In genomic region chr3:71232175-71232679, GRCh38 we compare ENCODE assay signal across 16 cellular contexts.
DNase-seq lines count a peak whose midpoint lies in the region; ATAC-seq and TF ChIP-seq lines count a peak whose summit lies in the region.
"Had no signal": no experiment of that assay in that cellular context is flagged by ENCODE, and none has a peak within 500 bp of the region (broad histone marks: within the 10 kb centered on the region; RNA-seq: fewer than 3 reads in every experiment).

No MANE protein-coding gene starts in this region.

- no peaks in the 10 kb centered on the region for H3K27me3 Mint-ChIP-seq in activated CD4-positive, alpha-beta memory T cell treated with anti-CD3 and anti-CD28 coated beads for 36 hours
- H3K27me3 Mint-ChIP-seq in activated CD4-positive, alpha-beta memory T cell treated with anti-CD3 and anti-CD28 coated beads, Interleukin-2, amount 10 ng/mL, durations not matched to agents 7 days and 5 days: peaks cover 10% of the 10 kb centered on the region
- H3K27me3 Mint-ChIP-seq in T-cell: no peaks in the 10 kb centered on the region
- no peaks in the 10 kb centered on the region for H3K27me3 Mint-ChIP-seq in activated naive CD8-positive, alpha-beta T cell treated with anti-CD3 and anti-CD28 coated beads, Interleukin-2, amount 50 U/mL, for 24 hours
- no peaks in the 10 kb centered on the region for H3K27me3 Mint-ChIP-seq in stimulated activated memory B cell treated with anti-CD40 and anti-IgM and Interleukin-4, amounts not matched to agents 10 μg/mL and 1 μg/mL and 100 μg/mL, for 72 hours

- no peak overlapping the region for H2BK5ac ChIP-seq in neuronal stem cell (ENCODE audit: low read length)

- CTCF ChIA-PET in activated CD4-positive, alpha-beta memory T cell treated with anti-CD3 and anti-CD28 coated beads for 36 hours (lab: Charles Lee): no interaction called here
- CTCF ChIA-PET in activated CD4-positive, alpha-beta memory T cell treated with anti-CD3 and anti-CD28 coated beads, Interleukin-2, amount 10 ng/mL, durations not matched to agents 7 days and 5 days (lab: Charles Lee): no interaction called here
- CTCF ChIA-PET in T-cell (lab: Charles Lee): no interaction called here

- no peak overlapping the region for H2AFZ ChIP-seq in neuronal stem cell (ENCODE audit: low read length)
- H2AFZ ChIP-seq in smooth muscle cell (ENCODE audit: low read depth): no peak overlapping the region

- no CpG with 5 or more reads among the region's 3 CpGs for WGBS in neuronal stem cell (ENCODE audit: extremely low coverage in 2 of 2, insufficient read length in 2 of 2, insufficient replicate concordance in 1 of 2), 2 donors
- WGBS in smooth muscle cell (ENCODE audit: low lambda C conversion rate): 63% methylated on average over 3 of the region's 3 CpGs
- 95% methylated on average over 3 of the region's 3 CpGs for WGBS in esophagus muscularis mucosa

- H3K4me3 ChIP-seq in neuronal stem cell (ENCODE audit: low read length in 2 of 2) (no peak overlapping the region), smooth muscle cell (no peak overlapping the region), esophagus muscularis mucosa (no peak overlapping the region)
- H3K4me3 ChIP-seq: HAP-1, Peyer's patch had no signal

- no peak overlapping the region for H2BK12ac ChIP-seq in neuronal stem cell (ENCODE audit: low read length)

- no peak overlapping the region for H2BK120ac ChIP-seq in neuronal stem cell (ENCODE audit: low read depth, low read length)

- no peaks in the 10 kb centered on the region for H3K27me3 ChIP-seq in neuronal stem cell (ENCODE audit: control insufficient read depth in 3 of 3, insufficient read depth in 3 of 3, low read depth in 1 of 3, low read length in 3 of 3)
- no peaks in the 10 kb centered on the region for H3K27me3 ChIP-seq in smooth muscle cell (ENCODE audit: low read depth)
- no peaks in the 10 kb centered on the region for H3K27me3 ChIP-seq in esophagus muscularis mucosa
- H3K27me3 ChIP-seq: Peyer's patch had no signal

- no peak overlapping the region for H3K23ac ChIP-seq in neuronal stem cell (ENCODE audit: low read depth, low read length, poor library complexity)

- H3K27ac ChIP-seq in neuronal stem cell (replicated peaks; ENCODE audit: low read length): no peak overlapping the region
- no peak overlapping the region for H3K27ac ChIP-seq in smooth muscle cell (ENCODE audit: low read depth)
- H3K27ac ChIP-seq in esophagus muscularis mucosa (replicated peaks in 1 of 4): no peak overlapping the region
- H3K27ac ChIP-seq: C4-2B, Peyer's patch had no signal

- no peaks in the 10 kb centered on the region for H3K9me3 ChIP-seq in neuronal stem cell (replicated peaks in 1 of 2; ENCODE audit: control insufficient read depth in 2 of 2, insufficient read depth in 1 of 2, low read depth in 1 of 2, low read length in 2 of 2)
- no peaks in the 10 kb centered on the region for H3K9me3 ChIP-seq in smooth muscle cell (replicated peaks; ENCODE audit: low read depth)
- H3K9me3 ChIP-seq in esophagus muscularis mucosa: no peaks in the 10 kb centered on the region
- H3K9me3 ChIP-seq: HAP-1, Peyer's patch had no signal

- H3K9me3 Mint-ChIP-seq in activated CD4-positive, alpha-beta memory T cell treated with anti-CD3 and anti-CD28 coated beads for 36 hours: no peaks in the 10 kb centered on the region
- H3K9me3 Mint-ChIP-seq in activated CD4-positive, alpha-beta memory T cell treated with anti-CD3 and anti-CD28 coated beads, Interleukin-2, amount 10 ng/mL, durations not matched to agents 7 days and 5 days: no peaks in the 10 kb centered on the region
- no peaks in the 10 kb centered on the region for H3K9me3 Mint-ChIP-seq in T-cell
- no peaks in the 10 kb centered on the region for H3K9me3 Mint-ChIP-seq in activated naive CD8-positive, alpha-beta T cell treated with anti-CD3 and anti-CD28 coated beads, Interleukin-2, amount 50 U/mL, for 24 hours
- peaks cover 3% of the 10 kb centered on the region for H3K9me3 Mint-ChIP-seq in stimulated activated memory B cell treated with anti-CD40 and anti-IgM and Interleukin-4, amounts not matched to agents 10 μg/mL and 1 μg/mL and 100 μg/mL, for 72 hours

- peak overlapping the region; percentile 71 for H3K27ac Mint-ChIP-seq in activated CD4-positive, alpha-beta memory T cell treated with anti-CD3 and anti-CD28 coated beads for 36 hours
- H3K27ac Mint-ChIP-seq in activated CD4-positive, alpha-beta memory T cell treated with anti-CD3 and anti-CD28 coated beads, Interleukin-2, amount 10 ng/mL, durations not matched to agents 7 days and 5 days: no peak overlapping the region
- H3K27ac Mint-ChIP-seq in T-cell: peak overlapping the region; percentile 53 to 59
- H3K27ac Mint-ChIP-seq in activated naive CD8-positive, alpha-beta T cell treated with anti-CD3 and anti-CD28 coated beads, Interleukin-2, amount 50 U/mL, for 24 hours: peak overlapping the region; percentile 98
- peak overlapping the region; percentile 76 for H3K27ac Mint-ChIP-seq in stimulated activated memory B cell treated with anti-CD40 and anti-IgM and Interleukin-4, amounts not matched to agents 10 μg/mL and 1 μg/mL and 100 μg/mL, for 72 hours
- H3K27ac Mint-ChIP-seq: IgD-negative memory B cell had no signal

- no peak overlapping the region for H3K4me2 ChIP-seq in neuronal stem cell (ENCODE audit: insufficient read depth, low read length, poor library complexity, severe bottlenecking)
- H3K4me2 ChIP-seq in smooth muscle cell: no peak overlapping the region

- POLR2A ChIA-PET in activated CD4-positive, alpha-beta memory T cell treated with anti-CD3 and anti-CD28 coated beads for 36 hours (lab: Charles Lee): interaction anchor here (1.5 kb wide), 1 partner anchor 69 kb away, joined by 3 read pairs; no protein-coding TSS in a partner anchor
- POLR2A ChIA-PET in activated CD4-positive, alpha-beta memory T cell treated with anti-CD3 and anti-CD28 coated beads, Interleukin-2, amount 10 ng/mL, durations not matched to agents 7 days and 5 days (lab: Charles Lee): no interaction called here
- POLR2A ChIA-PET in T-cell (lab: Charles Lee): interaction anchor here in 1 of 2 donors (0.9 kb wide), 1 partner anchor 234 kb away, joined by 7 read pairs; no protein-coding TSS in a partner anchor

- H3K4me1 ChIP-seq in neuronal stem cell (ENCODE audit: control insufficient read depth in 2 of 2, insufficient read depth in 1 of 2, low read depth in 1 of 2, low read length in 2 of 2): peaks cover 3 to 6% of the 10 kb centered on the region in 2 donors
- H3K4me1 ChIP-seq in smooth muscle cell (ENCODE audit: low read depth): peaks cover 5% of the 10 kb centered on the region
- H3K4me1 ChIP-seq in esophagus muscularis mucosa: peaks cover under 1 to 56% (median 38%) of the 10 kb centered on the region in 4 donors
- H3K4me1 ChIP-seq: HAP-1, Peyer's patch had no signal

- no peak overlapping the region for H3K4ac ChIP-seq in neuronal stem cell (ENCODE audit: low read length)

- H3K36me3 ChIP-seq in neuronal stem cell (replicated peaks in 1 of 2; ENCODE audit: control insufficient read depth in 2 of 2, insufficient read depth in 2 of 2, low read length in 2 of 2) (no peaks in the 10 kb centered on the region), smooth muscle cell (ENCODE audit: low read depth) (no peaks in the 10 kb centered on the region), esophagus muscularis mucosa (no peaks in the 10 kb centered on the region)
- H3K36me3 ChIP-seq: HAP-1, Peyer's patch had no signal

- intact Hi-C loops in activated CD4-positive, alpha-beta memory T cell treated with anti-CD3 and anti-CD28 coated beads for 36 hours (cut with micrococcal nuclease): no loop called here
- intact Hi-C loops in esophagus muscularis mucosa (cut with DNase I): no loop called here

- peaks cover 15% of the 10 kb centered on the region for H3K36me3 Mint-ChIP-seq in activated CD4-positive, alpha-beta memory T cell treated with anti-CD3 and anti-CD28 coated beads for 36 hours
- H3K36me3 Mint-ChIP-seq in activated CD4-positive, alpha-beta memory T cell treated with anti-CD3 and anti-CD28 coated beads, Interleukin-2, amount 10 ng/mL, durations not matched to agents 7 days and 5 days (ENCODE audit: low read depth): peaks cover 6% of the 10 kb centered on the region
- peaks cover 30% of the 10 kb centered on the region for H3K36me3 Mint-ChIP-seq in T-cell
- H3K36me3 Mint-ChIP-seq in activated naive CD8-positive, alpha-beta T cell treated with anti-CD3 and anti-CD28 coated beads, Interleukin-2, amount 50 U/mL, for 24 hours (ENCODE audit: low read depth): peaks cover 35% of the 10 kb centered on the region
- H3K36me3 Mint-ChIP-seq in stimulated activated memory B cell treated with anti-CD40 and anti-IgM and Interleukin-4, amounts not matched to agents 10 μg/mL and 1 μg/mL and 100 μg/mL, for 72 hours: peaks cover 33% of the 10 kb centered on the region

- no peak overlapping the region for H3K18ac ChIP-seq in neuronal stem cell (ENCODE audit: low read length)

- no peak for TF ChIP-seq EP300 in esophagus muscularis mucosa (IDR thresholded peaks at IDR 0.05)

- H3K9ac ChIP-seq in neuronal stem cell (ENCODE audit: low read depth, low read length, poor library complexity) (no peak overlapping the region), smooth muscle cell (ENCODE audit: low read depth) (no peak overlapping the region)

- H3K79me1 ChIP-seq in neuronal stem cell (ENCODE audit: low read depth, low read length): no peaks in the 10 kb centered on the region

- no peak overlapping the region for H4K8ac ChIP-seq in neuronal stem cell (ENCODE audit: low read depth, low read length)

- H3K4me1 Mint-ChIP-seq in activated CD4-positive, alpha-beta memory T cell treated with anti-CD3 and anti-CD28 coated beads for 36 hours (ENCODE audit: low read depth): peaks cover 54% of the 10 kb centered on the region
- peaks cover 23% of the 10 kb centered on the region for H3K4me1 Mint-ChIP-seq in activated CD4-positive, alpha-beta memory T cell treated with anti-CD3 and anti-CD28 coated beads, Interleukin-2, amount 10 ng/mL, durations not matched to agents 7 days and 5 days
- peaks cover 48 to 74% (median 70%) of the 10 kb centered on the region in 3 donors for H3K4me1 Mint-ChIP-seq in T-cell
- peaks cover 80% of the 10 kb centered on the region for H3K4me1 Mint-ChIP-seq in activated naive CD8-positive, alpha-beta T cell treated with anti-CD3 and anti-CD28 coated beads, Interleukin-2, amount 50 U/mL, for 24 hours
- peaks cover 43% of the 10 kb centered on the region for H3K4me1 Mint-ChIP-seq in stimulated activated memory B cell treated with anti-CD40 and anti-IgM and Interleukin-4, amounts not matched to agents 10 μg/mL and 1 μg/mL and 100 μg/mL, for 72 hours

- H3K79me2 ChIP-seq in smooth muscle cell (ENCODE audit: low read depth): no peaks in the 10 kb centered on the region

- no peak overlapping the region for H3K14ac ChIP-seq in neuronal stem cell (ENCODE audit: low read length)

- no peak overlapping the region for H3K4me3 Mint-ChIP-seq in activated CD4-positive, alpha-beta memory T cell treated with anti-CD3 and anti-CD28 coated beads for 36 hours
- H3K4me3 Mint-ChIP-seq in activated CD4-positive, alpha-beta memory T cell treated with anti-CD3 and anti-CD28 coated beads, Interleukin-2, amount 10 ng/mL, durations not matched to agents 7 days and 5 days: no peak overlapping the region
- H3K4me3 Mint-ChIP-seq in T-cell: peak overlapping the region in 1 of 3 donors; percentile 26
- peak overlapping the region; percentile 4 for H3K4me3 Mint-ChIP-seq in activated naive CD8-positive, alpha-beta T cell treated with anti-CD3 and anti-CD28 coated beads, Interleukin-2, amount 50 U/mL, for 24 hours
- no peak overlapping the region for H3K4me3 Mint-ChIP-seq in stimulated activated memory B cell treated with anti-CD40 and anti-IgM and Interleukin-4, amounts not matched to agents 10 μg/mL and 1 μg/mL and 100 μg/mL, for 72 hours

- peaks cover 3% of the 10 kb centered on the region for H3F3A ChIP-seq in smooth muscle cell (ENCODE audit: low read depth)

- TF ChIP-seq POLR2A in esophagus muscularis mucosa (IDR thresholded peaks at IDR 0.05; ENCODE audit: low read depth): no peak

- H4K91ac ChIP-seq in neuronal stem cell (ENCODE audit: low read depth, low read length, poor library complexity): no peak overlapping the region

- no peaks in the 10 kb centered on the region for H4K20me1 ChIP-seq in smooth muscle cell (ENCODE audit: low read depth)

- no peak overlapping the region for H2AK5ac ChIP-seq in neuronal stem cell (ENCODE audit: low read depth, low read length)

- no peak for ATAC-seq in T-cell (replicated peaks in 1 of 4)
- ATAC-seq in activated naive CD8-positive, alpha-beta T cell treated with anti-CD3 and anti-CD28 coated beads, Interleukin-2, amount 50 U/mL, for 24 hours: no peak
- no peak for ATAC-seq in stimulated activated memory B cell treated with anti-CD40 and anti-IgM and Interleukin-4, amounts not matched to agents 10 μg/mL and 1 μg/mL and 100 μg/mL, for 72 hours

- no peak overlapping the region for H2BK15ac ChIP-seq in neuronal stem cell (ENCODE audit: low read length)

- no peak for TF ChIP-seq CTCF in smooth muscle cell (IDR thresholded peaks at IDR 0.05; ENCODE audit: borderline replicate concordance, insufficient read depth, poor library complexity, severe bottlenecking)
- no peak for TF ChIP-seq CTCF in esophagus muscularis mucosa (IDR thresholded peaks at IDR 0.05)

- peak; percentile 37 for DNase-seq in activated CD4-positive, alpha-beta memory T cell treated with anti-CD3 and anti-CD28 coated beads for 36 hours
- DNase-seq in activated CD4-positive, alpha-beta memory T cell treated with anti-CD3 and anti-CD28 coated beads, Interleukin-2, amount 10 ng/mL, durations not matched to agents 7 days and 5 days: no peak
- no peak for DNase-seq in T-cell
- no peak for DNase-seq in activated naive CD8-positive, alpha-beta T cell treated with anti-CD3 and anti-CD28 coated beads, Interleukin-2, amount 50 U/mL, for 24 hours
- DNase-seq in neuronal stem cell (ENCODE audit: low spot score): no peak
- no peak for DNase-seq in smooth muscle cell (lab: John Stamatoyannopoulos, UW; ENCODE audit: unreplicated experiment)
- no peak for DNase-seq in esophagus muscularis mucosa (ENCODE audit: extremely low spot score)
- DNase-seq: Calu3, NCI-H1436, NCI-H2029 treated with DMSO at 0.1 percent for 48 hours, NCI-H510A treated with DMSO at 0.1 percent for 48 hours, Peyer's patch had no signal
